In genomic region chr2:50513724-50514123, GRCh38 we compare ENCODE assay signal across 18 cellular contexts.
DNase-seq lines count a peak whose midpoint lies in the region; ATAC-seq and TF ChIP-seq lines count a peak whose summit lies in the region.
"Had no signal": no experiment of that assay in that cellular context is flagged by ENCODE, and none has a peak within 500 bp of the region (broad histone marks: within the 10 kb centered on the region; RNA-seq: fewer than 3 reads in every experiment).

No MANE protein-coding gene starts in this region.

- peaks cover 21% of the 10 kb centered on the region for H3K4me1 Mint-ChIP-seq in GM23338
- H3K4me1 Mint-ChIP-seq: activated T-helper 17 cell treated with anti-CD3 and anti-CD28 coated beads, Interleukin-2, amount 50 U/mL, for 72 hours; memory B cell; stimulated activated naive B cell treated with anti-CD40 and anti-IgM and Interleukin-4, amounts not matched to agents 10 μg/mL and 1 μg/mL and 100 μg/mL, for 72 hours had no signal

- H4K20me1 ChIP-seq in GM23338 (replicated peaks; ENCODE audit: insufficient read depth): no peaks in the 10 kb centered on the region
- H4K20me1 ChIP-seq in OCI-LY7 (ENCODE audit: insufficient read depth, low read length): no peaks in the 10 kb centered on the region

- ATAC-seq in GM23338: no peak
- no peak for ATAC-seq in foreskin keratinocyte
- ATAC-seq: activated T-helper 17 cell treated with anti-CD3 and anti-CD28 coated beads, Interleukin-2, amount 50 U/mL, for 72 hours; effector memory CD8-positive, alpha-beta T cell; left cardiac atrium; stimulated activated naive B cell treated with anti-CD40 and anti-IgM and Interleukin-4, amounts not matched to agents 10 μg/mL and 1 μg/mL and 100 μg/mL, for 72 hours had no signal

- no peak overlapping the region for H3K4me3 Mint-ChIP-seq in GM23338
- H3K4me3 Mint-ChIP-seq: activated naive CD8-positive, alpha-beta T cell; activated T-helper 17 cell treated with anti-CD3 and anti-CD28 coated beads, Interleukin-2, amount 50 U/mL, for 72 hours; effector memory CD8-positive, alpha-beta T cell; memory B cell; stimulated activated naive B cell treated with anti-CD40 and anti-IgM and Interleukin-4, amounts not matched to agents 10 μg/mL and 1 μg/mL and 100 μg/mL, for 72 hours had no signal

- CTCF ChIA-PET in A673 (lab: Charles Lee): no interaction called here
- CTCF ChIA-PET in OCI-LY7 (lab: Charles Lee; ENCODE audit: unreplicated experiment): no interaction called here

- peaks cover 14% of the 10 kb centered on the region for H3K27me3 ChIP-seq in A673 (replicated peaks; ENCODE audit: insufficient read depth, low read depth, low read length, poor library complexity)
- H3K27me3 ChIP-seq in GM23338 (ENCODE audit: insufficient read depth): no peaks in the 10 kb centered on the region
- no peaks in the 10 kb centered on the region for H3K27me3 ChIP-seq in foreskin keratinocyte

- no peak overlapping the region for H3K27ac Mint-ChIP-seq in GM23338
- H3K27ac Mint-ChIP-seq: activated naive CD8-positive, alpha-beta T cell; activated T-helper 17 cell treated with anti-CD3 and anti-CD28 coated beads, Interleukin-2, amount 50 U/mL, for 72 hours; effector memory CD8-positive, alpha-beta T cell; memory B cell; stimulated activated naive B cell treated with anti-CD40 and anti-IgM and Interleukin-4, amounts not matched to agents 10 μg/mL and 1 μg/mL and 100 μg/mL, for 72 hours had no signal

- H3K4me1 ChIP-seq in A673 (ENCODE audit: insufficient read depth, low read length, poor library complexity, severe bottlenecking): no peaks in the 10 kb centered on the region
- H3K4me1 ChIP-seq in GM23338 (ENCODE audit: insufficient read depth): peaks cover 13% of the 10 kb centered on the region
- no peaks in the 10 kb centered on the region for H3K4me1 ChIP-seq in OCI-LY7 (ENCODE audit: insufficient read depth, low read length, poor library complexity, severe bottlenecking)
- peaks cover 7% of the 10 kb centered on the region for H3K4me1 ChIP-seq in foreskin keratinocyte

- H3K27me3 Mint-ChIP-seq in GM23338 (ENCODE audit: insufficient read depth, low read depth, poor library complexity): no peaks in the 10 kb centered on the region
- H3K27me3 Mint-ChIP-seq: activated naive CD8-positive, alpha-beta T cell; activated T-helper 17 cell treated with anti-CD3 and anti-CD28 coated beads, Interleukin-2, amount 50 U/mL, for 72 hours; effector memory CD8-positive, alpha-beta T cell; memory B cell; stimulated activated naive B cell treated with anti-CD40 and anti-IgM and Interleukin-4, amounts not matched to agents 10 μg/mL and 1 μg/mL and 100 μg/mL, for 72 hours had no signal

- H3K9me3 ChIP-seq in A673 (ENCODE audit: low read depth, low read length, poor library complexity, severe bottlenecking) (no peaks in the 10 kb centered on the region), OCI-LY7 (ENCODE audit: low read length) (no peaks in the 10 kb centered on the region)

- DNase-seq in A673 (ENCODE audit: low spot score) (no peak), GM23338 (ENCODE audit: low spot score) (peak; percentile 27), OCI-LY7 (ENCODE audit: low spot score) (no peak), foreskin keratinocyte (no peak), dedifferentiated amniotic fluid mesenchymal stem cell (ENCODE audit: extremely low spot score) (no peak), substantia nigra (lab: John Stamatoyannopoulos, UW) (no peak), RPMI8226 (no peak)
- DNase-seq: activated CD4-positive, alpha-beta T cell treated with anti-CD3 and anti-CD28 coated beads for 4 hours; COR-L47; effector memory CD8-positive, alpha-beta T cell; left cardiac atrium; NCI-H1930; SHP77; stimulated activated naive B cell treated with anti-CD40 and anti-IgM and Interleukin-4, amounts not matched to agents 10 μg/mL and 1 μg/mL and 100 μg/mL, for 72 hours; T-helper 1 cell had no signal

- BruUV-seq in A673 (replicated peaks; lab: Mats Ljungman, UMichigan) (no TSS peak), OCI-LY7 (replicated peaks; lab: Mats Ljungman, UMichigan) (no TSS peak)

- H3K36me3 ChIP-seq in A673 (ENCODE audit: insufficient read depth, low read length, poor library complexity, severe bottlenecking) (no peaks in the 10 kb centered on the region), GM23338 (ENCODE audit: insufficient read depth) (no peaks in the 10 kb centered on the region), OCI-LY7 (ENCODE audit: insufficient read depth, low read length) (no peaks in the 10 kb centered on the region)

- H3K4me2 ChIP-seq in GM23338 (no peak overlapping the region), OCI-LY7 (ENCODE audit: low read length) (no peak overlapping the region)

- H3K79me2 ChIP-seq in GM23338 (replicated peaks; ENCODE audit: insufficient read depth) (no peaks in the 10 kb centered on the region), OCI-LY7 (ENCODE audit: insufficient read depth, low read depth, low read length) (no peaks in the 10 kb centered on the region)

- no peaks in the 10 kb centered on the region for H3K9me3 Mint-ChIP-seq in GM23338
- H3K9me3 Mint-ChIP-seq: activated T-helper 17 cell treated with anti-CD3 and anti-CD28 coated beads, Interleukin-2, amount 50 U/mL, for 72 hours; memory B cell; stimulated activated naive B cell treated with anti-CD40 and anti-IgM and Interleukin-4, amounts not matched to agents 10 μg/mL and 1 μg/mL and 100 μg/mL, for 72 hours had no signal

- POLR2A ChIA-PET in A673 (lab: Charles Lee; ENCODE audit: low non-redundant PET): interaction anchor here (0.5 kb wide), 1 partner anchor 56 kb away, joined by 9 read pairs; no protein-coding TSS in a partner anchor
- POLR2A ChIA-PET in OCI-LY7 (lab: Charles Lee): no interaction called here

- no peaks in the 10 kb centered on the region for H3K36me3 Mint-ChIP-seq in GM23338 (ENCODE audit: low read depth)
- H3K36me3 Mint-ChIP-seq: activated naive CD8-positive, alpha-beta T cell; memory B cell; stimulated activated naive B cell treated with anti-CD40 and anti-IgM and Interleukin-4, amounts not matched to agents 10 μg/mL and 1 μg/mL and 100 μg/mL, for 72 hours had no signal

- peak; percentile 38; the same call in 1 of the 2 replicates for TF ChIP-seq CTCF in A673 (conservative IDR thresholded peaks at IDR 0.05; ENCODE audit: low read depth, low read length)
- peak in 1 of 2 experiments; percentile 48; a peak in 3 of 4 replicates for TF ChIP-seq CTCF in GM23338 (conservative IDR thresholded peaks at IDR 0.05; ENCODE audit: low read depth in 2 of 2)
- TF ChIP-seq CTCF in OCI-LY7 (conservative IDR thresholded peaks at IDR 0.05; ENCODE audit: low read length): peak; percentile 49
- TF ChIP-seq CTCF in foreskin keratinocyte (conservative IDR thresholded peaks at IDR 0.05): peak; percentile 35

- no peak overlapping the region for H3K4me3 ChIP-seq in A673 (ENCODE audit: low read depth, low read length, poor library complexity, severe bottlenecking)
- H3K4me3 ChIP-seq in GM23338: no peak overlapping the region
- H3K4me3 ChIP-seq in OCI-LY7 (ENCODE audit: low read depth, low read length, poor library complexity, severe bottlenecking): no peak overlapping the region

- no peaks in the 10 kb centered on the region for H3F3A ChIP-seq in GM23338 (replicated peaks; ENCODE audit: low read depth)

- intact Hi-C loops in A673 (cut with micrococcal nuclease; ENCODE audit: unreplicated experiment): no loop called here
- intact Hi-C loops in OCI-LY7 (cut with micrococcal nuclease; ENCODE audit: unreplicated experiment): no loop called here

- H3K27ac ChIP-seq in A673 (ENCODE audit: low read depth, low read length, poor library complexity, severe bottlenecking) (no peak overlapping the region), GM23338 (ENCODE audit: low read depth) (no peak overlapping the region), OCI-LY7 (ENCODE audit: low read depth, low read length, poor library complexity, severe bottlenecking) (no peak overlapping the region), foreskin keratinocyte (no peak overlapping the region), substantia nigra (ENCODE audit: low read depth, low read length, poor library complexity, severe bottlenecking) (no peak overlapping the region)

- H2AFZ ChIP-seq in GM23338 (no peak overlapping the region), OCI-LY7 (ENCODE audit: low read length) (no peak overlapping the region)

- H3K9me2 ChIP-seq in GM23338 (ENCODE audit: insufficient read depth) (no peaks in the 10 kb centered on the region), OCI-LY7 (ENCODE audit: insufficient read depth, low read length) (no peaks in the 10 kb centered on the region)

TF ChIP-seq in GM23338, 12 proteins besides CTCF, POLR2A, EP300 and RAD21:
- TF ChIP-seq JUNB (IDR thresholded peaks at IDR 0.05; ENCODE audit: unreplicated experiment) (no peak), POLR2AphosphoS5 (IDR thresholded peaks at IDR 0.05; ENCODE audit: low read depth) (no peak), ZNF331 (CRISPR knock-in tag; IDR thresholded peaks at IDR 0.05; ENCODE audit: low read depth) (no peak), EZH2phosphoT487 (IDR thresholded peaks at IDR 0.05; ENCODE audit: unreplicated experiment) (no peak), NANOG (IDR thresholded peaks at IDR 0.05; ENCODE audit: borderline replicate concordance) (no peak), ETS1 (IDR thresholded peaks at IDR 0.05) (no peak), EZH2 (IDR thresholded peaks at IDR 0.05; ENCODE audit: low read depth, unreplicated experiment) (no peak), STAT1 (IDR thresholded peaks at IDR 0.05; ENCODE audit: unreplicated experiment) (no peak), CREB1 (CRISPR knock-in tag; IDR thresholded peaks at IDR 0.05; ENCODE audit: low read depth) (no peak)
TF ChIP-seq in GM23338: peak in this region for 0.
